8 cellular contexts compared by ENCODE assay signal in genomic region chr3:49454457-49454856, GRCh38. TPM values are rescaled to one million over a fixed set of nuclear protein-coding genes. Genes with fewer than 3 reads are reported as not detected.
DNase-seq lines count a peak whose midpoint lies in the region; ATAC-seq and TF ChIP-seq lines count a peak whose summit lies in the region.

No MANE protein-coding gene starts in this region.

- peak overlapping the region; percentile 56 for H2AFZ ChIP-seq in parathyroid adenoma

- no peaks in the 10 kb centered on the region for H3K4me1 ChIP-seq in parathyroid adenoma

- no peaks in the 10 kb centered on the region for H3K27me3 ChIP-seq in parathyroid adenoma (ENCODE audit: control insufficient read depth, insufficient read depth, low read length)

- no peak overlapping the region for H3K9ac ChIP-seq in parathyroid adenoma

- H3K27ac ChIP-seq in parathyroid adenoma = no peak overlapping the region

- H3K4me3 ChIP-seq in GM12865 (ENCODE audit: low read depth, low read length) (no peak overlapping the region), epithelial cell of proximal tubule (ENCODE audit: low read depth, low read length) (no peak overlapping the region), parathyroid adenoma (ENCODE audit: low read depth, low read length) (no peak overlapping the region)

- ATAC-seq in GM21423 (IDR thresholded peaks at IDR 0.05; ENCODE audit: unreplicated experiment) = no peak

- H3K9me3 ChIP-seq in parathyroid adenoma (ENCODE audit: control insufficient read depth, low read length) = no peaks in the 10 kb centered on the region

- DNase-seq in GM12865 (ENCODE audit: low read depth) = peak; percentile 41
- DNase-seq in NCI-H69 (lab: John Stamatoyannopoulos, UW) = peak; percentile 54
- DNase-seq in epithelial cell of proximal tubule (ENCODE audit: low read depth) = no peak
- DNase-seq in COR-L47 (lab: John Stamatoyannopoulos, UW) = no peak
- DNase-seq in NCI-H2081 (lab: John Stamatoyannopoulos, UW) = no peak
- DNase-seq in NCI-H187 (lab: John Stamatoyannopoulos, UW) = no peak

- no peaks in the 10 kb centered on the region for H3K36me3 ChIP-seq in parathyroid adenoma (ENCODE audit: control insufficient read depth, insufficient read depth, low read length)

- peak; percentile 34 for TF ChIP-seq CTCF in GM12865 (IDR thresholded peaks at IDR 0.05; ENCODE audit: insufficient read depth, low read depth, low read length, missing control alignments)
- peak; percentile 51 for TF ChIP-seq CTCF in epithelial cell of proximal tubule (conservative IDR thresholded peaks at IDR 0.05; ENCODE audit: low read depth, low read length)
- TF ChIP-seq CTCF in parathyroid adenoma (IDR thresholded peaks at IDR 0.05) = peak; percentile 48

- no peaks in the 10 kb centered on the region for H3K79me2 ChIP-seq in parathyroid adenoma

- H3K4me2 ChIP-seq in parathyroid adenoma (ENCODE audit: low read length) = no peak overlapping the region

RNA-seq across cellular contexts. Expression of gene DAG1, which starts 15.6 kb away (rescaled TPM):
- 43.6 and 77.2 TPM in 2 replicates for total RNA-seq in epithelial cell of proximal tubule

RNA-seq across cellular contexts. Expression of gene NICN1, which starts 25.3 kb away (rescaled TPM):
- 0.22 and 1.2 TPM in 2 replicates for total RNA-seq in epithelial cell of proximal tubule

RNA-seq across cellular contexts. Expression of gene AMT, which starts 32.2 kb away (rescaled TPM):
- total RNA-seq in epithelial cell of proximal tubule = 2.3 and 2.5 TPM in 2 replicates

RNA-seq across cellular contexts. Expression of gene TCTA, which starts 42.2 kb away (rescaled TPM):
- total RNA-seq in epithelial cell of proximal tubule = 16.9 and 21.7 TPM in 2 replicates

RNA-seq across cellular contexts. Expression of gene RHOA, which starts 42.7 kb away (rescaled TPM):
- total RNA-seq in epithelial cell of proximal tubule = 355 and 504 TPM in 2 replicates

Comparison
In these comparisons a context has a peak if more than half of its experiments do, and no peak if none do; other contexts are left out.
1. DNase-seq: peak in GM12865 (single experiment) and NCI-H69 (single experiment); none in epithelial cell of proximal tubule (single experiment), COR-L47 (single experiment), NCI-H2081 (0 of 2) and NCI-H187 (0 of 2).
2. Peak in every context shown above with its lines, with median percentiles within 50 percentile points of each other: CTCF ChIP-seq.